8 cellular contexts compared by ENCODE assay signal in the genomic region with DNA sequence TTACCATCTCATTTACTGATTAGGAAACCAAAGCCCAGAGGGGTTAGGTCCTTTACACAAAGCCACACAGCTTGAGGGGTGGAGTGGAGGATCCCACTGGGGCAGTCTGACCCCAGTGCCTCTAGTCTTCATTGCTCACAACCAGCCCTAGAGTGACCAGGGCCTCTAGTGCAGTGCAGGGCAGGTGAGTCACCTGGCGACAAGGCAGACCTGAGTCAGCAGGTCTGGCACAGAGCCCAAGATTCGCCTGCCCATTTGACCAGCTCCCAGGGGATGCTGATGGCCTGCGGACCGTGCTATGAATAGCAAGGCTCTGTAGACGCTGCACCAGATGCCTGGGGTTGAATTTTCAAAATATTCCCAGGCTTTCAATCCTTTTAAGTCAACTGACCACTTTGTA. TPM values are rescaled to one million over a fixed set of nuclear protein-coding genes. Genes with fewer than 3 reads are reported as not detected.
DNase-seq lines count a peak whose midpoint lies in the region; FAIRE-seq lines count a peak whose summit lies in the region.
"Had no signal": no experiment of that assay in that cellular context is flagged by ENCODE, and none has a peak within 500 bp of the region (broad histone marks: within the 10 kb centered on the region; RNA-seq: fewer than 3 reads in every experiment).

No MANE protein-coding gene starts in this region.

- intact Hi-C loops in head of caudate nucleus (cut with DNase I), result no loop called here

- DNase-seq in DMS53 (lab: John Stamatoyannopoulos, UW) (peak; percentile 97), NCI-H748 (lab: John Stamatoyannopoulos, UW; ENCODE audit: unreplicated experiment) (peak; percentile 75), iPS-NIHi11 (ENCODE audit: low spot score) (peak; percentile 55), retina (no peak), head of caudate nucleus (no peak), frontal cortex (ENCODE audit: low spot score in 2 of 2) (no peak)
- DNase-seq: aorta, NCI-H1048 had no signal

- FAIRE-seq in frontal cortex (lab: Jason Lieb, UNC), result no peak

RNA-seq across cellular contexts. Expression of gene CDH26, which starts 29.9 kb away (rescaled TPM):
- total RNA-seq in frontal cortex, result 0.41 TPM

RNA-seq across cellular contexts. Expression of gene FAM217B, which starts 48.0 kb away (rescaled TPM):
- total RNA-seq in frontal cortex, result 32.6 TPM

RNA-seq across cellular contexts. Expression of gene PPP1R3D, which starts 48.0 kb away (rescaled TPM):
- total RNA-seq in frontal cortex, result 2.4 TPM

RNA-seq across cellular contexts. Expression of gene SYCP2, which starts 54.7 kb away (rescaled TPM):
- 4.1 TPM for total RNA-seq in frontal cortex

Comparison
In these comparisons a context has a peak if more than half of its experiments do, and no peak if none do; other contexts are left out.
1. DNase-seq: peak in DMS53 (single experiment), NCI-H748 (single experiment) and iPS-NIHi11 (single experiment); none in retina (single experiment), head of caudate nucleus (0 of 42) and frontal cortex (0 of 2).